Comparison of ENCODE assay signal across 9 cellular contexts in genomic region chr11:2298795-2299747, GRCh38. TPM values are rescaled to one million over a fixed set of nuclear protein-coding genes. Genes with fewer than 3 reads are reported as not detected.
A peak's percentile ranks its signal among the peaks of the same experiment; 100 is the strongest.
DNase-seq lines count a peak whose midpoint lies in the region; ATAC-seq, FAIRE-seq and TF ChIP-seq lines count a peak whose summit lies in the region.
"Had no signal": no experiment of that assay in that cellular context is flagged by ENCODE, and none has a peak within 500 bp of the region (broad histone marks: within the 10 kb centered on the region; RNA-seq: fewer than 3 reads in every experiment).

No MANE protein-coding gene starts in this region.

- TF ChIP-seq CTCF in bronchial epithelial cell (IDR thresholded peaks at IDR 0.05; ENCODE audit: insufficient read depth, low read length, severe bottlenecking) = peak; percentile 91

- DNase-seq in NCI-H2107 treated with DMSO at 0.1 percent for 48 hours (lab: John Stamatoyannopoulos, UW; ENCODE audit: unreplicated experiment) = peak; percentile 48
- DNase-seq in NCI-H2107 (lab: John Stamatoyannopoulos, UW) = no peak
- DNase-seq in NCI-H2196 (lab: John Stamatoyannopoulos, UW; ENCODE audit: unreplicated experiment) = peak; percentile 42
- peak; percentile 44 for DNase-seq in bronchial epithelial cell (ENCODE audit: low read depth)
- DNase-seq in naive thymus-derived CD8-positive, alpha-beta T cell = peak in 9 of 10 donors; percentile 46 to 86 (median 71)
- no peak for DNase-seq in CD1c-positive myeloid dendritic cell (ENCODE audit: extremely low spot score)
- DNase-seq in SHP77 treated with DMSO at 0.1 percent for 48 hours (lab: John Stamatoyannopoulos, UW) = no peak

- H3K36me3 ChIP-seq in bronchial epithelial cell (ENCODE audit: control insufficient read depth, insufficient read depth, low read length) = no peaks in the 10 kb centered on the region

- H3K4me3 Mint-ChIP-seq in naive thymus-derived CD8-positive, alpha-beta T cell = peak overlapping the region; percentile 83 to 98 (median 95)

- H3K27ac Mint-ChIP-seq in naive thymus-derived CD8-positive, alpha-beta T cell = peak overlapping the region; percentile 85 to 98 (median 94)

- ATAC-seq in naive thymus-derived CD8-positive, alpha-beta T cell = peak; percentile 59 to 61
- no peak for ATAC-seq in HG02970 (IDR thresholded peaks at IDR 0.05; ENCODE audit: low FRiP score, unreplicated experiment)

- peaks cover 0 to 9% (median 2%) of the 10 kb centered on the region in 3 donors for H3K36me3 Mint-ChIP-seq in naive thymus-derived CD8-positive, alpha-beta T cell

- peaks cover 28 to 71% (median 62%) of the 10 kb centered on the region in 4 donors for H3K4me1 Mint-ChIP-seq in naive thymus-derived CD8-positive, alpha-beta T cell

- POLR2A ChIA-PET in naive thymus-derived CD8-positive, alpha-beta T cell (lab: Charles Lee) = interaction anchor here (0.8 to 10.9 kb wide), 19 partner anchors 10 to 149 kb away, joined by 3 to 113 read pairs (median 4); partner anchors contain the start of genes CD81 and TSSC4

- FAIRE-seq in bronchial epithelial cell (lab: Jason Lieb, UNC) = no peak

- H3K4me3 ChIP-seq in bronchial epithelial cell (ENCODE audit: low read depth, low read length) = no peak overlapping the region

- H3K27me3 Mint-ChIP-seq in naive thymus-derived CD8-positive, alpha-beta T cell = no peaks in the 10 kb centered on the region

- no peaks in the 10 kb centered on the region for H3K27me3 ChIP-seq in bronchial epithelial cell (ENCODE audit: control insufficient read depth, insufficient read depth, low read length)

- no peaks in the 10 kb centered on the region for H3K9me3 Mint-ChIP-seq in naive thymus-derived CD8-positive, alpha-beta T cell

RNA-seq across cellular contexts. Expression of gene C11orf21, which starts 2.6 kb away (rescaled TPM):
- total RNA-seq in bronchial epithelial cell = not detected in 2 replicates
- total RNA-seq in naive thymus-derived CD8-positive, alpha-beta T cell = 100 to 1,000 TPM; 113 to 115 TPM
- 10 to 100 TPM; 13.6 to 20.2 (median 20.2) TPM for polyA plus RNA-seq in naive thymus-derived CD8-positive, alpha-beta T cell

RNA-seq across cellular contexts. Expression of gene TSPAN32, which starts 2.7 kb away (rescaled TPM):
- not detected in 2 replicates for total RNA-seq in bronchial epithelial cell
- total RNA-seq in naive thymus-derived CD8-positive, alpha-beta T cell = 100 to 1,000 TPM; 158 to 171 TPM
- 100 to 1,000 TPM in 1 of 3 donors, 10 to 100 TPM in 2; 58.5 to 124 (median 96.6) TPM for polyA plus RNA-seq in naive thymus-derived CD8-positive, alpha-beta T cell

RNA-seq across cellular contexts. Expression of gene ASCL2, which starts 28.7 kb away (rescaled TPM):
- total RNA-seq in bronchial epithelial cell = 0.79 and 2.4 TPM in 2 replicates
- total RNA-seq in naive thymus-derived CD8-positive, alpha-beta T cell = under 1 TPM in 1 of 2 experiments, not detected in 1; 0.19 TPM
- 1 to 10 TPM in 1 of 3 donors, under 1 TPM in 1, not detected in 1; 0.23 to 2.8 TPM for polyA plus RNA-seq in naive thymus-derived CD8-positive, alpha-beta T cell
- total RNA-seq: T-helper 1 cell treated with Interleukin-12 subunit alpha and Interleukin-12 subunit beta and Interleukin-4 antibody, amounts not matched to agents 30 ng/mL and 1 ng/mL, for 36 hours had no signal

Comparison
In these comparisons a context has a peak if more than half of its experiments do, and no peak if none do; other contexts are left out.
1. DNase-seq: peak in NCI-H2107 treated with DMSO at 0.1 percent for 48 hours (single experiment), NCI-H2196 (single experiment), bronchial epithelial cell (single experiment) and naive thymus-derived CD8-positive, alpha-beta T cell (9 of 10); none in NCI-H2107 (single experiment), CD1c-positive myeloid dendritic cell (single experiment) and SHP77 treated with DMSO at 0.1 percent for 48 hours (single experiment).
2. RNA of gene C11orf21, which starts 2.6 kb away (total RNA-seq): 113 to 115 TPM in naive thymus-derived CD8-positive, alpha-beta T cell; not detected in bronchial epithelial cell; every median in the first group is over 100 times any median in the second.
3. RNA of gene TSPAN32, which starts 2.7 kb away (total RNA-seq): 158 to 171 TPM in naive thymus-derived CD8-positive, alpha-beta T cell; not detected in bronchial epithelial cell; every median in the first group is over 100 times any median in the second.